ENCODE assay signal across 22 cellular contexts in genomic region chr11:116284930-116285329, GRCh38.
"Had no signal": no experiment of that assay in that cellular context is flagged by ENCODE, and none has a peak within 500 bp of the region (broad histone marks: within the 10 kb centered on the region; RNA-seq: fewer than 3 reads in every experiment).

No MANE protein-coding gene starts in this region.

- H3K27ac Mint-ChIP-seq: activated CD4-positive, alpha-beta memory T cell treated with anti-CD3 and anti-CD28 coated beads, Interleukin-2, amount 10 ng/mL, durations not matched to agents 7 days and 5 days; activated CD4-positive, alpha-beta T cell treated with anti-CD3 and anti-CD28 coated beads, Interleukin-2, amount 10 ng/mL, durations not matched to agents 24 days and 14 days; activated T-cell treated with anti-CD3 and anti-CD28 coated beads, Interleukin-2, amount 50 U/mL, for 24 hours; nephron had no signal

- H3K9me3 ChIP-seq: neutrophil, right lobe of liver had no signal

- FAIRE-seq: astrocyte, keratinocyte had no signal

- H3K9me3 Mint-ChIP-seq: activated CD4-positive, alpha-beta memory T cell treated with anti-CD3 and anti-CD28 coated beads, Interleukin-2, amount 10 ng/mL, durations not matched to agents 7 days and 5 days; activated CD4-positive, alpha-beta T cell treated with anti-CD3 and anti-CD28 coated beads, Interleukin-2, amount 10 ng/mL, durations not matched to agents 24 days and 14 days; activated T-cell treated with anti-CD3 and anti-CD28 coated beads, Interleukin-2, amount 50 U/mL, for 24 hours had no signal

- H3K4me1 Mint-ChIP-seq: activated CD4-positive, alpha-beta memory T cell treated with anti-CD3 and anti-CD28 coated beads, Interleukin-2, amount 10 ng/mL, durations not matched to agents 7 days and 5 days; activated CD4-positive, alpha-beta T cell treated with anti-CD3 and anti-CD28 coated beads, Interleukin-2, amount 10 ng/mL, durations not matched to agents 24 days and 14 days; nephron had no signal

- H3K27ac ChIP-seq: neutrophil, right lobe of liver, tibial nerve had no signal

- H3K4me3 Mint-ChIP-seq: activated CD4-positive, alpha-beta memory T cell treated with anti-CD3 and anti-CD28 coated beads, Interleukin-2, amount 10 ng/mL, durations not matched to agents 7 days and 5 days; activated CD4-positive, alpha-beta T cell treated with anti-CD3 and anti-CD28 coated beads, Interleukin-2, amount 10 ng/mL, durations not matched to agents 24 days and 14 days; activated T-cell treated with anti-CD3 and anti-CD28 coated beads, Interleukin-2, amount 50 U/mL, for 24 hours; nephron had no signal

- H3K27me3 ChIP-seq: neutrophil, right lobe of liver, tibial nerve had no signal

- DNase-seq: activated CD4-positive, alpha-beta memory T cell treated with anti-CD3 and anti-CD28 coated beads, Interleukin-2, amount 10 ng/mL, durations not matched to agents 7 days and 5 days; activated CD4-positive, alpha-beta T cell treated with anti-CD3 and anti-CD28 coated beads, Interleukin-2, amount 10 ng/mL, durations not matched to agents 24 days and 14 days; activated CD4-positive, CD25-positive, alpha-beta regulatory T cell treated with anti-CD3 and anti-CD28 coated beads, Interleukin-2, amount 50 U/mL, for 72 hours; activated CD8-positive, alpha-beta memory T cell treated with anti-CD3 and anti-CD28 coated beads, Interleukin-2, amount 50 U/mL, for 48 hours; activated gamma-delta T cell; activated naive CD4-positive, alpha-beta T cell treated with anti-CD3 and anti-CD28 coated beads, Interleukin-2, amount 50 U/mL, for 16 hours; activated T-cell treated with anti-CD3 and anti-CD28 coated beads, Interleukin-2, amount 50 U/mL, for 24 hours; amniotic stem cell; central memory CD4-positive, alpha-beta T cell; foreskin fibroblast; head of caudate nucleus; hippocampal formation; left cardiac atrium; mammary epithelial cell; right lobe of liver; stimulated activated CD4-positive, alpha-beta T cell treated with anti-CD3 and anti-CD28 coated beads, Interleukin-2, amount 100 ng/mL, for 48 hours; stimulated activated naive CD4-positive, alpha-beta T cell treated with Interleukin-2 at 50 U/mL for 16 hours had no signal

- H3K27me3 Mint-ChIP-seq: activated CD4-positive, alpha-beta T cell treated with anti-CD3 and anti-CD28 coated beads, Interleukin-2, amount 10 ng/mL, durations not matched to agents 24 days and 14 days had no signal

- H3K36me3 ChIP-seq: neutrophil, right lobe of liver, tibial nerve had no signal

- H3K4me3 ChIP-seq: right lobe of liver, tibial nerve had no signal

- H3K4me1 ChIP-seq: right lobe of liver, tibial nerve had no signal
